In the genomic region with DNA sequence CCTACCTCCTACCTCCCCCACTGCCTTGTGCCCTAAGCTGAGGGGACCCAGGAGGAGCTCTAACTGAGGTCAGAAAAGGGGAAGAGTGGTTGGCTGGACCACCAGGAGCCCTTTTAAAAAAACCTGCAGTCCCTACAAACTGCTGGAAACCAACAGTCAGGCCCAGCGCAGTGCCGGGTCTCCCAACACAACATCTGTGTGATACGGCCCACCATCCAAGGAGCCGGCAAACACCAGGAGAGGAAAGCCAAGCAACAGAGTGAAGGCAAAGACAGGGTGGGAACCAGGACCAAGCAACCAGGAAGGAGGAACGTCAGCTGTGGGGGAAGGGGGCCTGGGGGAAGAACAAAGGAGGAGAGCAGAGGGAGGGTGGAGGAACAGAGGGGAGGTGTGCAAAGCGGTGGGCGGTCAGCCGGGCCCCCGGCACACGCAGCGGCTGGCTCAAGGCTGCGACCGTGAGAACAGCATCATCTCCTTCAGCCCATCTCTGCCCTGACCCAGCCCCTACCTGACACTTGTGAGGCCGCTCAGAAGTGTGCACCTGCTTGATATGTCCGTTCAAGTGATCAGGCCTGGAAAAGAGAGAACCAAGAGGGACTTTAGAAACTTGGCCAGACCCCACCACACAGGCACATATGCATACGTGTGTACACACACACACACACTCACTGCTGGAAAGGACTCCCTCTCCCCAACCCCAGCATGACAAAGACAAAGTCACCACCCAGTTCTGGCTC, we compare ENCODE assay signal across 1 cellular context.
TF ChIP-seq lines count a peak whose summit lies in the region.

No MANE protein-coding gene starts in this region.

TF ChIP-seq in HCT116, 20 proteins besides CTCF, POLR2A, EP300 and RAD21 (continued from another document):
- no peak for TF ChIP-seq CEBPB (IDR thresholded peaks at IDR 0.05; ENCODE audit: low read depth)
- TF ChIP-seq JUND (IDR thresholded peaks at IDR 0.05), result no peak
- TF ChIP-seq EZH2phosphoT487 (IDR thresholded peaks at IDR 0.05; ENCODE audit: borderline replicate concordance), result no peak
